29 cellular contexts compared by ENCODE assay signal in genomic region chr2:191738667-191739066, GRCh38.
"Had no signal": no experiment of that assay in that cellular context is flagged by ENCODE, and none has a peak within 500 bp of the region (broad histone marks: within the 10 kb centered on the region; RNA-seq: fewer than 3 reads in every experiment).

No MANE protein-coding gene starts in this region.

- H3K36me3 ChIP-seq: cardiac muscle cell, vagina had no signal

- DNase-seq: activated CD4-positive, alpha-beta T cell treated with anti-CD3 and anti-CD28 coated beads, Interleukin-2, amount 50 U/mL, for 1 hour; activated CD8-positive, alpha-beta memory T cell treated with anti-CD3 and anti-CD28 coated beads for 24 hours; activated CD8-positive, alpha-beta memory T cell treated with anti-CD3 and anti-CD28 coated beads, Interleukin-2, amount 50 U/mL, for 48 hours; activated effector memory CD4-positive, alpha-beta T cell treated with Interleukin-2 at 50 U/mL for 16 hours; activated naive CD4-positive, alpha-beta T cell treated with anti-CD3 and anti-CD28 coated beads, Interleukin-2, amount 10 ng/mL, durations not matched to agents 7 days and 5 days; activated naive CD8-positive, alpha-beta T cell treated with anti-CD3 and anti-CD28 coated beads, Interleukin-2, amount 50 U/mL, for 24 hours; activated T-cell treated with anti-CD3 and anti-CD28 coated beads, Interleukin-2, amount 50 U/mL, for 48 hours; aorta; dorsolateral prefrontal cortex; endodermal cell; foreskin keratinocyte; glutamatergic neuron; hippocampal formation; islet precursor cell; mammary epithelial cell; nephron progenitor cell; occipital lobe; retina; stimulated activated CD4-positive, alpha-beta T cell treated with anti-CD3 and anti-CD28 coated beads, Interleukin-2, amount 100 ng/mL, for 24 hours; stimulated activated naive CD4-positive, alpha-beta T cell treated with Interleukin-2 at 50 U/mL for 16 hours; substantia nigra; T-helper 1 cell; T1000; trophoblast cell had no signal

- H3K4me1 Mint-ChIP-seq: endodermal cell, nephron progenitor cell had no signal

- ATAC-seq: activated CD4-positive, CD25-positive, alpha-beta regulatory T cell treated with anti-CD3 and anti-CD28 coated beads, Interleukin-2, amount 50 U/mL, for 24 hours; activated naive CD8-positive, alpha-beta T cell treated with anti-CD3 and anti-CD28 coated beads, Interleukin-2, amount 50 U/mL, for 24 hours; foreskin keratinocyte; left lobe of liver had no signal

- H3K36me3 Mint-ChIP-seq: activated naive CD4-positive, alpha-beta T cell treated with anti-CD3 and anti-CD28 coated beads, Interleukin-2, amount 10 ng/mL, durations not matched to agents 7 days and 5 days had no signal

- H3K27ac ChIP-seq: cardiac muscle cell, epithelial cell of prostate, foreskin keratinocyte, vagina had no signal

- H3K27ac Mint-ChIP-seq: activated naive CD4-positive, alpha-beta T cell treated with anti-CD3 and anti-CD28 coated beads, Interleukin-2, amount 10 ng/mL, durations not matched to agents 7 days and 5 days; activated naive CD8-positive, alpha-beta T cell treated with anti-CD3 and anti-CD28 coated beads, Interleukin-2, amount 50 U/mL, for 24 hours; endodermal cell had no signal

- H3K9me3 ChIP-seq: vagina had no signal

- H3K4me1 ChIP-seq: foreskin keratinocyte had no signal

- H3K4me3 Mint-ChIP-seq: activated naive CD4-positive, alpha-beta T cell treated with anti-CD3 and anti-CD28 coated beads, Interleukin-2, amount 10 ng/mL, durations not matched to agents 7 days and 5 days; activated naive CD8-positive, alpha-beta T cell treated with anti-CD3 and anti-CD28 coated beads, Interleukin-2, amount 50 U/mL, for 24 hours; endodermal cell; nephron progenitor cell had no signal

- H3K9me3 Mint-ChIP-seq: activated naive CD8-positive, alpha-beta T cell treated with anti-CD3 and anti-CD28 coated beads, Interleukin-2, amount 50 U/mL, for 24 hours had no signal

- H3K4me3 ChIP-seq: cardiac muscle cell, dorsolateral prefrontal cortex, vagina had no signal

- H3K27me3 ChIP-seq: cardiac muscle cell, dorsolateral prefrontal cortex, vagina had no signal
